Comparison of ENCODE assay signal across 18 cellular contexts in genomic region chr4:53925050-53925605, GRCh38.
DNase-seq lines count a peak whose midpoint lies in the region; ATAC-seq, FAIRE-seq and TF ChIP-seq lines count a peak whose summit lies in the region.
"Had no signal": no experiment of that assay in that cellular context is flagged by ENCODE, and none has a peak within 500 bp of the region (broad histone marks: within the 10 kb centered on the region; RNA-seq: fewer than 3 reads in every experiment).

No MANE protein-coding gene starts in this region.

- H3K4me3 ChIP-seq in Caco-2 (ENCODE audit: low read depth, low read length) (no peak overlapping the region), bronchial epithelial cell (ENCODE audit: low read depth, low read length) (no peak overlapping the region), mesendoderm (ENCODE audit: low read length) (no peak overlapping the region), endodermal cell (ENCODE audit: low read length) (no peak overlapping the region), mucosa of descending colon (no peak overlapping the region)

- H2BK5ac ChIP-seq in mesendoderm (ENCODE audit: low read length) = peak overlapping the region; percentile 56

- no peak overlapping the region for H2BK15ac ChIP-seq in mesendoderm (replicated peaks; ENCODE audit: low read depth)

- H4K8ac ChIP-seq in mesendoderm (ENCODE audit: low read depth, low read length) = no peak overlapping the region

- H3K4me1 ChIP-seq in Caco-2 (peaks cover 75% of the 10 kb centered on the region), mesendoderm (ENCODE audit: control insufficient read depth, low read depth, low read length) (peaks cover 6% of the 10 kb centered on the region), endodermal cell (ENCODE audit: control insufficient read depth, insufficient read depth, low read length) (peaks cover 7% of the 10 kb centered on the region), mucosa of descending colon (ENCODE audit: low read depth) (no peaks in the 10 kb centered on the region)

- no CpG with 5 or more reads among the region's 2 CpGs for WGBS in mesendoderm (ENCODE audit: extremely low coverage, insufficient coverage, low lambda C conversion rate)
- 83 to 95% methylated on average over 1 to 2 of the region's 2 CpGs for WGBS in endodermal cell (ENCODE audit: insufficient coverage in 1 of 2, insufficient read length in 1 of 2), 2 experiments

- H3K56ac ChIP-seq in mesendoderm (ENCODE audit: low read length) = no peak overlapping the region

- peak overlapping the region; percentile 54 for H3K4me3 Mint-ChIP-seq in Caco-2 (ENCODE audit: unreplicated experiment)
- no peak overlapping the region for H3K4me3 Mint-ChIP-seq in endodermal cell
- H3K4me3 Mint-ChIP-seq: H9 had no signal

- H3K9me3 ChIP-seq in Caco-2 (no peaks in the 10 kb centered on the region), endodermal cell (ENCODE audit: control insufficient read depth, low read length) (no peaks in the 10 kb centered on the region), mucosa of descending colon (no peaks in the 10 kb centered on the region)

- H2BK120ac ChIP-seq in mesendoderm (ENCODE audit: low read depth, low read length) = no peak overlapping the region

- no peak overlapping the region for H3K9ac ChIP-seq in mesendoderm (ENCODE audit: low read length)
- no peak overlapping the region for H3K9ac ChIP-seq in endodermal cell (ENCODE audit: extremely low read depth, low read length, poor library complexity, severe bottlenecking)

- no peak overlapping the region for H4K5ac ChIP-seq in mesendoderm (ENCODE audit: low read length)

- H3K4me2 ChIP-seq in mesendoderm (ENCODE audit: low read length) = no peak overlapping the region

- no peak for TF ChIP-seq CTCF in Caco-2 (IDR thresholded peaks at IDR 0.05; ENCODE audit: insufficient read depth in 1 of 2, low read depth in 1 of 2, low read length in 1 of 2, severe bottlenecking in 1 of 2, unreplicated experiment in 1 of 2)
- no peak for TF ChIP-seq CTCF in bronchial epithelial cell (IDR thresholded peaks at IDR 0.05; ENCODE audit: insufficient read depth, low read length, severe bottlenecking)
- no peak for TF ChIP-seq CTCF in endodermal cell (conservative IDR thresholded peaks at IDR 0.05)
- no peak for TF ChIP-seq CTCF in mucosa of descending colon (IDR thresholded peaks at IDR 0.05)

- H3K36me3 ChIP-seq in Caco-2 (ENCODE audit: control insufficient read depth, insufficient read depth, low read length) (no peaks in the 10 kb centered on the region), bronchial epithelial cell (ENCODE audit: control insufficient read depth, insufficient read depth, low read length) (no peaks in the 10 kb centered on the region), mesendoderm (ENCODE audit: control insufficient read depth, insufficient read depth, low read length) (no peaks in the 10 kb centered on the region), endodermal cell (ENCODE audit: control insufficient read depth, insufficient read depth, low read length) (no peaks in the 10 kb centered on the region), mucosa of descending colon (ENCODE audit: low read depth) (no peaks in the 10 kb centered on the region)

- no peaks in the 10 kb centered on the region for H3K9me3 Mint-ChIP-seq in Caco-2 (ENCODE audit: unreplicated experiment)
- H3K9me3 Mint-ChIP-seq in endodermal cell = no peaks in the 10 kb centered on the region
- H3K9me3 Mint-ChIP-seq: H9 had no signal

- H3K27ac ChIP-seq in mesendoderm (ENCODE audit: low read depth, low read length) (no peak overlapping the region), endodermal cell (ENCODE audit: low read depth, low read length) (no peak overlapping the region)
- H3K27ac ChIP-seq: HL-60 had no signal

- no TSS peak for BruUV-seq in Caco-2 (replicated peaks; lab: Mats Ljungman, UMichigan)

- H3K4me1 Mint-ChIP-seq in Caco-2 (ENCODE audit: low read depth, unreplicated experiment) (peaks cover 44% of the 10 kb centered on the region), endodermal cell (peaks cover 23% of the 10 kb centered on the region)

- ATAC-seq in mucosa of descending colon = no peak

- DNase-seq in Caco-2 (no peak), HPDE6-E6E7 (ENCODE audit: extremely low spot score) (peak; percentile 60), bronchial epithelial cell (ENCODE audit: low read depth) (peak; percentile 84), mesendoderm (no peak), endodermal cell (no peak), NCI-H226 (no peak), mucosa of descending colon (no peak)
- DNase-seq: ACHN, C1 segment of cervical spinal cord, DND-41, H9, MV-4-11, NCI-H1694 treated with DMSO at 0.1 percent for 48 hours, NCI-H510A treated with DMSO at 0.1 percent for 48 hours, NCI-H82, RPMI8226 had no signal

- H3K79me2 ChIP-seq in mesendoderm (ENCODE audit: control insufficient read depth, insufficient read depth, low read length) = no peaks in the 10 kb centered on the region

- POLR2A ChIA-PET in Caco-2 (lab: Charles Lee) = no interaction called here

- H3K27me3 Mint-ChIP-seq in Caco-2 (ENCODE audit: insufficient read depth, unreplicated experiment) (no peaks in the 10 kb centered on the region), endodermal cell (ENCODE audit: insufficient read depth) (peaks cover 9% of the 10 kb centered on the region)

- no peaks in the 10 kb centered on the region for H3K27me3 ChIP-seq in Caco-2 (replicated peaks; ENCODE audit: control insufficient read depth, insufficient read depth, low read length)
- no peaks in the 10 kb centered on the region for H3K27me3 ChIP-seq in bronchial epithelial cell (ENCODE audit: control insufficient read depth, insufficient read depth, low read length)
- no peaks in the 10 kb centered on the region for H3K27me3 ChIP-seq in mesendoderm (ENCODE audit: insufficient read depth, low read length, poor library complexity)
- H3K27me3 ChIP-seq in endodermal cell (ENCODE audit: control insufficient read depth, insufficient read depth, low read length, poor library complexity, severe bottlenecking) = no peaks in the 10 kb centered on the region

- FAIRE-seq in bronchial epithelial cell (lab: Jason Lieb, UNC) = peak; percentile 90
- FAIRE-seq: HTR-8/SVneo had no signal

- no peak overlapping the region for H3K4ac ChIP-seq in mesendoderm (ENCODE audit: low read depth, low read length)

- CTCF ChIA-PET in Caco-2 (lab: Charles Lee) = interaction anchor here (1.3 kb wide), 1 partner anchor 17 kb away, joined by 4 read pairs; no protein-coding TSS in a partner anchor

- H3K23ac ChIP-seq in mesendoderm (ENCODE audit: low read length) = no peak overlapping the region

- peak overlapping the region; percentile 92 for H3K27ac Mint-ChIP-seq in Caco-2 (ENCODE audit: unreplicated experiment)
- H3K27ac Mint-ChIP-seq in endodermal cell = no peak overlapping the region
- H3K27ac Mint-ChIP-seq: H9 had no signal

- no peaks in the 10 kb centered on the region for H3K79me1 ChIP-seq in mesendoderm (ENCODE audit: low read length)

- H3K18ac ChIP-seq in mesendoderm (ENCODE audit: low read length) = no peak overlapping the region

- H3K36me3 Mint-ChIP-seq in Caco-2 (ENCODE audit: insufficient read depth, unreplicated experiment) = no peaks in the 10 kb centered on the region
- no peaks in the 10 kb centered on the region for H3K36me3 Mint-ChIP-seq in endodermal cell (ENCODE audit: low read depth)

- H2AK5ac ChIP-seq in mesendoderm (ENCODE audit: low read length) = no peak overlapping the region

- intact Hi-C loops in Caco-2 (cut with micrococcal nuclease; ENCODE audit: unreplicated experiment) = loop anchor here (5.0 kb wide), 1 partner anchor 613 kb away; no protein-coding TSS in a partner anchor
- intact Hi-C loops in mucosa of descending colon (cut with DNase I, micrococcal nuclease) = loop anchor here in 1 of 2 donors (5.0 kb wide), 1 partner anchor 302 kb away; the partner anchor contains the start of gene PDGFRA

Comparison
In these comparisons a context has a peak if more than half of its experiments do, and no peak if none do; other contexts are left out.
1. DNase-seq: peak in HPDE6-E6E7 (single experiment) and bronchial epithelial cell (single experiment); none in Caco-2 (0 of 2), mesendoderm (single experiment), endodermal cell (single experiment), NCI-H226 (single experiment) and mucosa of descending colon (0 of 3).